17 cellular contexts compared by ENCODE assay signal in the genomic region with DNA sequence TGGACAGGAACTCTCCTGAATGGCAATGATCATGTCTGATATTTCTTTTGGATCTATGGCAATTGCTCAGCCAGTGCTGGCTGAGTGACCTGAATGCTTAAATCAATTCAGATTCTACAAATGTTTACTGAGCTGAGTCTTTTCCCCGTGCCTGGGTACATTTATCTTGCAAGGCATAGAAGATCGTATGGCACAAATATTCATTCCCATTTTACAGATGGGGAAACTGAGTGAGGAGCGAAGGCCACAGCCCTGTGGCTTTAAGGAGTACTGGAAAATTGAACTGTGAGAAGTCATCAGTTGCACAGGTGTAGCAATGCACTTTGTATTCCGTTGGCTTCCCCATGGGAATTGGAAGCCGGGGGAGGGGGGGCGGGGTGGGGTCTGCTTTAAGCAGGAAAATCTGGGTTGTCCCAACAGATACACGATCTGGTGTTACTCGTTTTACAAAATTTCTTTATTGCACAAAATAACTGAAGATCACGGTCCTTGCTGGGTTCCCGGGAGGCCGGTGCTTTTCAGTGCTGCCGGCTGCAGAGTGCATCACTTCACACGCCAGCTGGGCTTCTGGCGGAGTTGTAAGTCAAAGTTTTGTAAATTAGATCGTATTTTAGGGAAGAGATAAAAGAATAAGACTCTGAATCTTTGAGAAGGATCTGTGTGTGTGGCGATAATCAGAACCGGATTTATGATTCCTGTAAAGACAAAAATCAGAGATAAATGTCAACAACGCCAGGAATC.
"Had no signal": no experiment of that assay in that cellular context is flagged by ENCODE, and none has a peak within 500 bp of the region (broad histone marks: within the 10 kb centered on the region; RNA-seq: fewer than 3 reads in every experiment).

No MANE protein-coding gene starts in this region.

- DNase-seq: activated CD4-positive, alpha-beta memory T cell treated with anti-CD3 and anti-CD28 coated beads for 36 hours; activated gamma-delta T cell treated with Interleukin-2 at 50 U/mL for 16 hours; activated T-cell treated with anti-CD3 and anti-CD28 coated beads, Interleukin-2, amount 50 U/mL, for 72 hours; esophagus squamous epithelium; naive thymus-derived CD4-positive, alpha-beta T cell; occipital lobe; stimulated activated CD4-positive, alpha-beta T cell treated with anti-CD3 and anti-CD28 coated beads, Interleukin-2, amount 100 ng/mL, for 48 hours; stimulated activated CD8-positive, alpha-beta memory T cell treated with anti-CD3 and anti-CD28 coated beads, Interleukin-4, amount 100 ng/mL, for 48 hours; stimulated activated naive CD8-positive, alpha-beta T cell treated with anti-CD3 and anti-CD28 coated beads, Interleukin-15, Interleukin-2, amounts not matched to agents 100 U/mL and 50 U/mL, for 24 hours; T-cell; T1000; upper lobe of left lung had no signal

- H3K4me1 ChIP-seq: ascending aorta, prostate gland, upper lobe of left lung had no signal

- H3K36me3 ChIP-seq: ascending aorta, esophagus squamous epithelium, prostate gland, suprapubic skin, upper lobe of left lung had no signal

- FAIRE-seq: bronchial epithelial cell, frontal cortex had no signal

- H3K4me3 Mint-ChIP-seq: activated CD4-positive, alpha-beta memory T cell treated with anti-CD3 and anti-CD28 coated beads for 36 hours; activated T-cell treated with anti-CD3 and anti-CD28 coated beads, Interleukin-2, amount 50 U/mL, for 72 hours; naive thymus-derived CD4-positive, alpha-beta T cell; T-cell had no signal

- H3K27me3 ChIP-seq: ascending aorta, esophagus squamous epithelium, suprapubic skin, upper lobe of left lung had no signal

- H3K27ac Mint-ChIP-seq: activated CD4-positive, alpha-beta memory T cell treated with anti-CD3 and anti-CD28 coated beads for 36 hours; activated T-cell treated with anti-CD3 and anti-CD28 coated beads, Interleukin-2, amount 50 U/mL, for 72 hours; naive thymus-derived CD4-positive, alpha-beta T cell; T-cell had no signal

- H3K9me3 ChIP-seq: prostate gland, suprapubic skin had no signal

- H3K4me3 ChIP-seq: ascending aorta, esophagus squamous epithelium, prostate gland, suprapubic skin, upper lobe of left lung had no signal

- H3K27me3 Mint-ChIP-seq: activated CD4-positive, alpha-beta memory T cell treated with anti-CD3 and anti-CD28 coated beads for 36 hours had no signal

- ATAC-seq: activated T-cell treated with anti-CD3 and anti-CD28 coated beads, Interleukin-2, amount 50 U/mL, for 72 hours; naive thymus-derived CD4-positive, alpha-beta T cell; stimulated activated naive CD8-positive, alpha-beta T cell treated with anti-CD3 and anti-CD28 coated beads, Interleukin-15, Interleukin-2, amounts not matched to agents 100 U/mL and 50 U/mL, for 24 hours; T-cell had no signal

- H3K27ac ChIP-seq: ascending aorta, esophagus squamous epithelium, prostate gland, suprapubic skin, upper lobe of left lung had no signal
